ENCODE assay signal across 11 cellular contexts in genomic region chr18:55268629-55269275, GRCh38.
DNase-seq lines count a peak whose midpoint lies in the region; ATAC-seq and TF ChIP-seq lines count a peak whose summit lies in the region.
"Had no signal": no experiment of that assay in that cellular context is flagged by ENCODE, and none has a peak within 500 bp of the region (broad histone marks: within the 10 kb centered on the region; RNA-seq: fewer than 3 reads in every experiment).

No MANE protein-coding gene starts in this region.

- H3K27me3 Mint-ChIP-seq in stimulated activated naive CD8-positive, alpha-beta T cell treated with anti-CD3 and anti-CD28 coated beads, Interleukin-15, Interleukin-2, amounts not matched to agents 100 ng/mL and 50 ng/mL, for 24 hours, result no peaks in the 10 kb centered on the region
- H3K27me3 Mint-ChIP-seq in activated CD4-positive, alpha-beta T cell treated with anti-CD3 and anti-CD28 coated beads for 36 hours, result no peaks in the 10 kb centered on the region

- intact Hi-C loops in ovary (cut with DNase I) (no loop called here), upper lobe of right lung (cut with DNase I) (no loop called here)
- intact Hi-C loops in activated CD4-positive, alpha-beta T cell treated with anti-CD3 and anti-CD28 coated beads for 36 hours (cut with DNase I, micrococcal nuclease), result no loop called here

- H3K36me3 ChIP-seq in ovary (no peaks in the 10 kb centered on the region), upper lobe of right lung (peaks cover 24% of the 10 kb centered on the region)

- TF ChIP-seq CTCF in NB4 (IDR thresholded peaks at IDR 0.05; ENCODE audit: low read depth, low read length), result no peak
- no peak for TF ChIP-seq CTCF in ovary (IDR thresholded peaks at IDR 0.05)
- no peak for TF ChIP-seq CTCF in upper lobe of right lung (IDR thresholded peaks at IDR 0.05)

- TF ChIP-seq POLR2A in NB4 (IDR thresholded peaks at IDR 0.05; ENCODE audit: extremely low read depth, insufficient read length), result no peak
- no peak for TF ChIP-seq POLR2A in ovary (IDR thresholded peaks at IDR 0.05)

- ATAC-seq in stimulated activated naive CD8-positive, alpha-beta T cell treated with anti-CD3 and anti-CD28 coated beads, Interleukin-15, Interleukin-2, amounts not matched to agents 100 U/mL and 50 U/mL, for 24 hours, result no peak
- ATAC-seq in HG02943 (IDR thresholded peaks at IDR 0.05; ENCODE audit: low read depth, unreplicated experiment) (peak; percentile 40), upper lobe of right lung (no peak)
- ATAC-seq in activated CD4-positive, alpha-beta T cell treated with anti-CD3 and anti-CD28 coated beads for 36 hours, result no peak
- ATAC-seq: HepG2 had no signal

- H3K9me3 Mint-ChIP-seq in stimulated activated naive CD8-positive, alpha-beta T cell treated with anti-CD3 and anti-CD28 coated beads, Interleukin-15, Interleukin-2, amounts not matched to agents 100 ng/mL and 50 ng/mL, for 24 hours, result peaks cover 4% of the 10 kb centered on the region
- no peaks in the 10 kb centered on the region for H3K9me3 Mint-ChIP-seq in activated CD4-positive, alpha-beta T cell treated with anti-CD3 and anti-CD28 coated beads for 36 hours (ENCODE audit: low read depth)

- peaks cover 5% of the 10 kb centered on the region for H3K36me3 Mint-ChIP-seq in stimulated activated naive CD8-positive, alpha-beta T cell treated with anti-CD3 and anti-CD28 coated beads, Interleukin-15, Interleukin-2, amounts not matched to agents 100 ng/mL and 50 ng/mL, for 24 hours (ENCODE audit: low read depth)
- no peaks in the 10 kb centered on the region for H3K36me3 Mint-ChIP-seq in activated CD4-positive, alpha-beta T cell treated with anti-CD3 and anti-CD28 coated beads for 36 hours (ENCODE audit: low read depth)

- peaks cover 6% of the 10 kb centered on the region for H3K4me1 ChIP-seq in ovary (ENCODE audit: insufficient read depth)
- peaks cover 13% of the 10 kb centered on the region for H3K4me1 ChIP-seq in upper lobe of right lung

- WGBS in ovary, 3 donors, result 95 to 98% (median 97%) methylated on average over 5 of the region's 5 CpGs

- POLR2A ChIA-PET in activated CD4-positive, alpha-beta T cell treated with anti-CD3 and anti-CD28 coated beads for 36 hours (lab: Charles Lee), result no interaction called here

- H3K27me3 ChIP-seq in ovary (no peaks in the 10 kb centered on the region), upper lobe of right lung (no peaks in the 10 kb centered on the region)

- H3K4me3 Mint-ChIP-seq in stimulated activated naive CD8-positive, alpha-beta T cell treated with anti-CD3 and anti-CD28 coated beads, Interleukin-15, Interleukin-2, amounts not matched to agents 100 ng/mL and 50 ng/mL, for 24 hours, result no peak overlapping the region
- H3K4me3 Mint-ChIP-seq in activated CD4-positive, alpha-beta T cell treated with anti-CD3 and anti-CD28 coated beads for 36 hours, result no peak overlapping the region

- H3K4me3 ChIP-seq in NB4 (ENCODE audit: low read depth, low read length) (no peak overlapping the region), ovary (no peak overlapping the region), upper lobe of right lung (no peak overlapping the region)
- H3K4me3 ChIP-seq: lung, skin epidermis had no signal

- H3K27ac ChIP-seq in ovary (no peak overlapping the region), upper lobe of right lung (no peak overlapping the region)

- H3K9me3 ChIP-seq in ovary (no peaks in the 10 kb centered on the region), upper lobe of right lung (no peaks in the 10 kb centered on the region)

- CTCF ChIA-PET in activated CD4-positive, alpha-beta T cell treated with anti-CD3 and anti-CD28 coated beads for 36 hours (lab: Charles Lee), result interaction anchor here (0.6 to 0.9 kb wide), 2 partner anchors 13 to 34 kb away, joined by 3 to 4 read pairs; no protein-coding TSS in a partner anchor

- DNase-seq in stimulated activated naive CD8-positive, alpha-beta T cell treated with anti-CD3 and anti-CD28 coated beads, Interleukin-15, Interleukin-2, amounts not matched to agents 100 U/mL and 50 U/mL, for 24 hours, result no peak
- DNase-seq in NB4 (ENCODE audit: low read depth) (peak; percentile 27), ovary (no peak), upper lobe of right lung (no peak), NCI-H146 treated with DMSO at 0.1 percent for 48 hours (lab: John Stamatoyannopoulos, UW; ENCODE audit: unreplicated experiment) (no peak)
- DNase-seq in activated CD4-positive, alpha-beta T cell treated with anti-CD3 and anti-CD28 coated beads for 36 hours, result no peak

- peak overlapping the region; percentile 76 for H3K27ac Mint-ChIP-seq in stimulated activated naive CD8-positive, alpha-beta T cell treated with anti-CD3 and anti-CD28 coated beads, Interleukin-15, Interleukin-2, amounts not matched to agents 100 ng/mL and 50 ng/mL, for 24 hours
- no peak overlapping the region for H3K27ac Mint-ChIP-seq in activated CD4-positive, alpha-beta T cell treated with anti-CD3 and anti-CD28 coated beads for 36 hours

- TF ChIP-seq EP300 in ovary (IDR thresholded peaks at IDR 0.05), result no peak

- peaks cover 18% of the 10 kb centered on the region for H3K4me1 Mint-ChIP-seq in stimulated activated naive CD8-positive, alpha-beta T cell treated with anti-CD3 and anti-CD28 coated beads, Interleukin-15, Interleukin-2, amounts not matched to agents 100 ng/mL and 50 ng/mL, for 24 hours (ENCODE audit: low read depth)
- no peaks in the 10 kb centered on the region for H3K4me1 Mint-ChIP-seq in activated CD4-positive, alpha-beta T cell treated with anti-CD3 and anti-CD28 coated beads for 36 hours
